In the genomic region with DNA sequence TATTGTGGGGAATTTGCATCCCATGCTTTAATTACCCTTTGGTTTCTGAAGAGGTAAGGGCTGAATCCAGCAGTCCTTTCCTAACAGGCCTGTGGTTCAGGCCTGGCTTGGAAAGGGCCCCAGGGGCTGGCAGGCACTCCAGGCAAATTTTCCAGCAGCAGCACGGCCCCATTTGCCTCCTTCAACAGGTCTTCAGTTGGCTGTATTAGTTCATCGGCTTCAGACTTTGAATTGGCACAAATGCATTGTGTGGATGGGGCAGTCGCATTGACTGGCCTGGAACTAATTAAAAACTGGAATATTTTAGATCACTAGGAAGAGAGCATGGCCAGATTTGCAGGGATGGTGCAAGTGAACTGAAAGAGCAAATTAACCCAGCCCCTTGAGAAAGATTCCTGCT, we compare ENCODE assay signal across 15 cellular contexts.
"Had no signal": no experiment of that assay in that cellular context is flagged by ENCODE, and none has a peak within 500 bp of the region (broad histone marks: within the 10 kb centered on the region; RNA-seq: fewer than 3 reads in every experiment).

No MANE protein-coding gene starts in this region.

- H3K4me1 Mint-ChIP-seq: activated CD4-positive, alpha-beta memory T cell treated with anti-CD3 and anti-CD28 coated beads, Interleukin-2, amount 10 ng/mL, durations not matched to agents 7 days and 5 days; activated naive CD8-positive, alpha-beta T cell treated with anti-CD3 and anti-CD28 coated beads, Interleukin-2, amount 10 ng/mL, durations not matched to agents 7 days and 5 days; stimulated activated effector memory CD8-positive, alpha-beta T cell treated with anti-CD3 and anti-CD28 coated beads, Interleukin-12 subunit alpha, Interleukin-12 subunit beta, amount 100 ng/mL, for 72 hours; T-cell had no signal

- H3K4me3 Mint-ChIP-seq: activated CD4-positive, alpha-beta memory T cell treated with anti-CD3 and anti-CD28 coated beads, Interleukin-2, amount 10 ng/mL, durations not matched to agents 7 days and 5 days; activated naive CD8-positive, alpha-beta T cell treated with anti-CD3 and anti-CD28 coated beads, Interleukin-2, amount 10 ng/mL, durations not matched to agents 7 days and 5 days; activated T-cell treated with anti-CD3 and anti-CD28 coated beads, Interleukin-2, amount 50 U/mL, for 72 hours; stimulated activated effector memory CD8-positive, alpha-beta T cell treated with anti-CD3 and anti-CD28 coated beads, Interleukin-12 subunit alpha, Interleukin-12 subunit beta, amount 100 ng/mL, for 72 hours; T-cell had no signal

- DNase-seq: activated CD4-positive, alpha-beta memory T cell treated with anti-CD3 and anti-CD28 coated beads, Interleukin-2, amount 10 ng/mL, durations not matched to agents 7 days and 5 days; activated CD8-positive, alpha-beta memory T cell treated with anti-CD3 and anti-CD28 coated beads, Interleukin-2, amount 50 U/mL, for 4 hours; activated gamma-delta T cell treated with Interleukin-2 at 50 U/mL for 16 hours; activated naive CD8-positive, alpha-beta T cell treated with anti-CD3 and anti-CD28 coated beads, Interleukin-2, amount 10 ng/mL, durations not matched to agents 7 days and 5 days; activated T-cell treated with anti-CD3 and anti-CD28 coated beads, Interleukin-2, amount 50 U/mL, for 72 hours; central memory CD4-positive, alpha-beta T cell; effector CD4-positive, alpha-beta T cell; glutamatergic neuron; mesendoderm; retina; T-cell; T1000; transverse colon had no signal

- ATAC-seq: activated T-cell treated with anti-CD3 and anti-CD28 coated beads, Interleukin-2, amount 50 U/mL, for 72 hours; left lobe of liver; stimulated activated effector memory CD8-positive, alpha-beta T cell treated with anti-CD3 and anti-CD28 coated beads, Interleukin-12 subunit alpha, Interleukin-12 subunit beta, amount 100 ng/mL, for 72 hours; T-cell had no signal

- H3K27ac Mint-ChIP-seq: activated CD4-positive, alpha-beta memory T cell treated with anti-CD3 and anti-CD28 coated beads, Interleukin-2, amount 10 ng/mL, durations not matched to agents 7 days and 5 days; activated naive CD8-positive, alpha-beta T cell treated with anti-CD3 and anti-CD28 coated beads, Interleukin-2, amount 10 ng/mL, durations not matched to agents 7 days and 5 days; activated T-cell treated with anti-CD3 and anti-CD28 coated beads, Interleukin-2, amount 50 U/mL, for 72 hours; stimulated activated effector memory CD8-positive, alpha-beta T cell treated with anti-CD3 and anti-CD28 coated beads, Interleukin-12 subunit alpha, Interleukin-12 subunit beta, amount 100 ng/mL, for 72 hours; T-cell had no signal

- H3K36me3 Mint-ChIP-seq: activated naive CD8-positive, alpha-beta T cell treated with anti-CD3 and anti-CD28 coated beads, Interleukin-2, amount 10 ng/mL, durations not matched to agents 7 days and 5 days; stimulated activated effector memory CD8-positive, alpha-beta T cell treated with anti-CD3 and anti-CD28 coated beads, Interleukin-12 subunit alpha, Interleukin-12 subunit beta, amount 100 ng/mL, for 72 hours; T-cell had no signal

- H3K9me3 Mint-ChIP-seq: activated CD4-positive, alpha-beta memory T cell treated with anti-CD3 and anti-CD28 coated beads, Interleukin-2, amount 10 ng/mL, durations not matched to agents 7 days and 5 days; activated naive CD8-positive, alpha-beta T cell treated with anti-CD3 and anti-CD28 coated beads, Interleukin-2, amount 10 ng/mL, durations not matched to agents 7 days and 5 days; activated T-cell treated with anti-CD3 and anti-CD28 coated beads, Interleukin-2, amount 50 U/mL, for 72 hours; stimulated activated effector memory CD8-positive, alpha-beta T cell treated with anti-CD3 and anti-CD28 coated beads, Interleukin-12 subunit alpha, Interleukin-12 subunit beta, amount 100 ng/mL, for 72 hours; T-cell had no signal
